ENCODE assay signal across 15 cellular contexts in the genomic region with DNA sequence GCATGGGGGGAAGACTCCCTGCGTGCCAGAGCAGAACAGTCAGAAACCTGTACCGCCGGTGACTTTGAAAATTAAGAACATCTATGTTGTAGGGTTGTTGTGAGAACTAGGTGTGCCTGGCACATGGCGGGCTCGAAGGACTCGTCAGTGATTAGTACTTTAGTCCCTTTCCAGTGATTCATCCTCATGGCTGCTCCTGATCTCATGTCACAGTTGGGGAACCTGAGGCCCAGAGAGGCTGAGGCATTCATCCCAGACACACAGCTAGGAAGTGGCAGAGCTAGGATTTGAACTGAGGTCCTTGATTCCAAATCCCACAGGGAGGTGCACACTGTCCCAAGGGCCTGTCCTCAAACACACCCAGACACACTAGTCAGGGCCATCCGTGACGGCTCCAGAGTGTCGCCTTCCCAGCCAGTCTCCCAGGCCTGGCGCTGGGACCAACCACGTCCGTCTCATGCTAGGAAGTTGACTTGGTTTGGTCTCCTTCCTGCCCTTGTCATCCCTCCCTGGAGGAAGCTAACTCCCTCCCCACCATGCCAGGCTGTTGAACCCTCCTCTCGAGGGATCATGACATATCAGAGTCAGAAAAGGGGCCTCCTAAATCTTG. TPM values are rescaled to one million over a fixed set of nuclear protein-coding genes. Genes with fewer than 3 reads are reported as not detected.
DNase-seq lines count a peak whose midpoint lies in the region; ATAC-seq and TF ChIP-seq lines count a peak whose summit lies in the region.
"Had no signal": no experiment of that assay in that cellular context is flagged by ENCODE, and none has a peak within 500 bp of the region (broad histone marks: within the 10 kb centered on the region; RNA-seq: fewer than 3 reads in every experiment).

No MANE protein-coding gene starts in this region.

- TF ChIP-seq EP300 in sigmoid colon (IDR thresholded peaks at IDR 0.05): no peak

- peaks cover 46 to 54% (median 52%) of the 10 kb centered on the region in 10 experiments for H3K4me1 ChIP-seq in BLaER1 treated with 17β-estradiol and CSF1 and Interleukin-3, amounts not matched to agents 10 nM and 100 nM
- H3K4me1 ChIP-seq in adrenal gland (replicated peaks in 1 of 2): peaks cover 14 to 43% of the 10 kb centered on the region in 2 donors
- H3K4me1 ChIP-seq in right lobe of liver: peaks cover 2 to 36% (median 3%) of the 10 kb centered on the region in 4 donors
- H3K4me1 ChIP-seq in smooth muscle cell (ENCODE audit: low read depth): peaks cover 25% of the 10 kb centered on the region
- peaks cover 0 to 34% (median 27%) of the 10 kb centered on the region in 4 donors for H3K4me1 ChIP-seq in sigmoid colon

- DNase-seq in adrenal gland: peak in 3 of 7 donors; percentile 45 to 68 (median 67)
- peak in 1 of 3 donors; percentile 45 for DNase-seq in right lobe of liver
- DNase-seq in smooth muscle cell (lab: John Stamatoyannopoulos, UW; ENCODE audit: unreplicated experiment): no peak
- DNase-seq in sigmoid colon: no peak
- no peak for DNase-seq in NCI-H345 treated with DMSO at 0.1 percent for 48 hours (lab: John Stamatoyannopoulos, UW; ENCODE audit: unreplicated experiment)
- DNase-seq in GM10248 (ENCODE audit: extremely low spot score): no peak
- DNase-seq: activated CD4-positive, alpha-beta T cell treated with anti-CD3 and anti-CD28 coated beads for 48 hours; activated T-cell treated with anti-CD3 and anti-CD28 coated beads, Interleukin-2, amount 50 U/mL, for 4 hours; foreskin keratinocyte; NCI-H1694; NCI-H510A treated with DMSO at 0.1 percent for 48 hours; T-helper 2 cell had no signal

- CTCF ChIA-PET in GM10248 (lab: Yijun Ruan, JAX): interaction anchor here (1.4 kb wide), 1 partner anchor 141 kb away, joined by 3 read pairs; no protein-coding TSS in a partner anchor

- H3F3A ChIP-seq in smooth muscle cell (ENCODE audit: low read depth): peaks cover 53% of the 10 kb centered on the region

- peak overlapping the region in 1 of 10 experiments; percentile 16; a peak in 1 of 20 replicates for H3K4me3 ChIP-seq in BLaER1 treated with 17β-estradiol and CSF1 and Interleukin-3, amounts not matched to agents 10 nM and 100 nM
- H3K4me3 ChIP-seq in adrenal gland (no peak overlapping the region), right lobe of liver (no peak overlapping the region), smooth muscle cell (no peak overlapping the region), sigmoid colon (no peak overlapping the region)

- no peak overlapping the region for H3K9ac ChIP-seq in BLaER1 treated with 17β-estradiol and CSF1 and Interleukin-3, amounts not matched to agents 10 nM and 100 nM
- H3K9ac ChIP-seq in smooth muscle cell (ENCODE audit: low read depth): no peak overlapping the region

- H3K4me2 ChIP-seq in BLaER1 treated with 17β-estradiol and CSF1 and Interleukin-3, amounts not matched to agents 10 nM and 100 nM: peak overlapping the region; percentile 69 to 94 (median 86)
- H3K4me2 ChIP-seq in smooth muscle cell: peak overlapping the region; percentile 59

- POLR2A ChIA-PET in GM10248 (lab: Yijun Ruan, JAX): no interaction called here

- no peak overlapping the region for H2AFZ ChIP-seq in smooth muscle cell (ENCODE audit: low read depth)

- H3K27ac ChIP-seq in BLaER1 treated with 17β-estradiol and CSF1 and Interleukin-3, amounts not matched to agents 10 nM and 100 nM: peak overlapping the region in 2 of 11 experiments; percentile 12 to 22; a peak in 2 of 22 replicates
- H3K27ac ChIP-seq in adrenal gland (peak overlapping the region in 4 of 5 donors; percentile 43 to 92 (median 58)), right lobe of liver (peak overlapping the region in 2 of 3 donors; percentile 18 to 59), smooth muscle cell (ENCODE audit: low read depth) (peak overlapping the region; percentile 76), sigmoid colon (peak overlapping the region in 1 of 4 donors; percentile 74)
- H3K27ac ChIP-seq: foreskin keratinocyte had no signal

- H3K79me2 ChIP-seq in smooth muscle cell (ENCODE audit: low read depth): peaks cover 97% of the 10 kb centered on the region

- peaks cover 2 to 10% (median 4%) of the 10 kb centered on the region in 11 experiments for H3K9me3 ChIP-seq in BLaER1 treated with 17β-estradiol and CSF1 and Interleukin-3, amounts not matched to agents 10 nM and 100 nM (replicated peaks in 1 of 11)
- H3K9me3 ChIP-seq in adrenal gland (replicated peaks in 1 of 3): peaks cover 0 to 2% (median 0%) of the 10 kb centered on the region in 3 donors
- no peaks in the 10 kb centered on the region for H3K9me3 ChIP-seq in right lobe of liver
- H3K9me3 ChIP-seq in smooth muscle cell (replicated peaks; ENCODE audit: low read depth): no peaks in the 10 kb centered on the region
- H3K9me3 ChIP-seq in sigmoid colon: no peaks in the 10 kb centered on the region

- TF ChIP-seq CTCF in adrenal gland (IDR thresholded peaks at IDR 0.05) (no peak), right lobe of liver (IDR thresholded peaks at IDR 0.05) (no peak), smooth muscle cell (IDR thresholded peaks at IDR 0.05; ENCODE audit: borderline replicate concordance, insufficient read depth, poor library complexity, severe bottlenecking) (no peak), sigmoid colon (IDR thresholded peaks at IDR 0.05) (no peak), GM10248 (IDR thresholded peaks at IDR 0.05; ENCODE audit: control extremely low read depth, extremely low read depth, low read depth, missing control alignments) (no peak)

- H3K27me3 ChIP-seq in BLaER1 treated with 17β-estradiol and CSF1 and Interleukin-3, amounts not matched to agents 10 nM and 100 nM: peaks cover 0 to 5% (median 0%) of the 10 kb centered on the region in 11 experiments; a peak in 1 of 22 replicates
- H3K27me3 ChIP-seq in adrenal gland (no peaks in the 10 kb centered on the region), right lobe of liver (no peaks in the 10 kb centered on the region), smooth muscle cell (ENCODE audit: low read depth) (no peaks in the 10 kb centered on the region), sigmoid colon (no peaks in the 10 kb centered on the region)

- H3K36me3 ChIP-seq in BLaER1 treated with 17β-estradiol and CSF1 and Interleukin-3, amounts not matched to agents 10 nM and 100 nM: peaks cover 0 to 18% (median 0%) of the 10 kb centered on the region in 11 experiments; a peak in 8 of 22 replicates
- H3K36me3 ChIP-seq in adrenal gland (replicated peaks in 1 of 2): no peaks in the 10 kb centered on the region
- H3K36me3 ChIP-seq in right lobe of liver: no peaks in the 10 kb centered on the region
- no peaks in the 10 kb centered on the region for H3K36me3 ChIP-seq in smooth muscle cell (ENCODE audit: low read depth)
- H3K36me3 ChIP-seq in sigmoid colon: no peaks in the 10 kb centered on the region

- 70 to 80% (median 77%) methylated on average over 10 to 13 of the region's 13 CpGs for WGBS in adrenal gland, 4 donors
- 90% methylated on average over 3 of the region's 13 CpGs for WGBS in right lobe of liver (ENCODE audit: insufficient coverage, low coverage, low lambda C conversion rate, missing lambda C conversion rate)
- WGBS in smooth muscle cell (ENCODE audit: low lambda C conversion rate): 68% methylated on average over 13 of the region's 13 CpGs
- 83 to 86% methylated on average over 13 of the region's 13 CpGs for WGBS in sigmoid colon, 2 donors

- intact Hi-C loops in adrenal gland (cut with DNase I): no loop called here
- intact Hi-C loops in right lobe of liver (cut with DNase I): loop anchor here in 1 of 2 donors (10.0 kb wide), 1 partner anchor 56 kb away; the partner anchor contains the start of gene SMAD6
- intact Hi-C loops in sigmoid colon (cut with DNase I): no loop called here

- no peak for TF ChIP-seq POLR2A in adrenal gland (IDR thresholded peaks at IDR 0.05)
- TF ChIP-seq POLR2A in right lobe of liver (IDR thresholded peaks at IDR 0.05): no peak
- TF ChIP-seq POLR2A in sigmoid colon (IDR thresholded peaks at IDR 0.05): no peak

- peaks cover 0 to 100% (median 0%) of the 10 kb centered on the region in 11 experiments; a peak in 9 of 22 replicates for H4K20me1 ChIP-seq in BLaER1 treated with 17β-estradiol and CSF1 and Interleukin-3, amounts not matched to agents 10 nM and 100 nM
- H4K20me1 ChIP-seq in smooth muscle cell (ENCODE audit: low read depth): peaks cover 100% of the 10 kb centered on the region

- ATAC-seq in right lobe of liver (peak; percentile 32 to 52 (median 42)), HG02763 (IDR thresholded peaks at IDR 0.05; ENCODE audit: unreplicated experiment) (no peak)
- ATAC-seq: activated T-cell treated with anti-CD3 and anti-CD28 coated beads, Interleukin-2, amount 50 U/mL, for 4 hours; foreskin keratinocyte; naive thymus-derived CD8-positive, alpha-beta T cell had no signal

RNA-seq across cellular contexts. Expression of gene SMAD6, which starts 58.4 kb away (rescaled TPM):
- 10 to 100 TPM in 4 of 8 donors, 1 to 10 TPM in 4; 5.7 to 31.9 (median 9.5) TPM for total RNA-seq in adrenal gland
- polyA plus RNA-seq in adrenal gland: 1 to 10 TPM; 1.9 to 7.0 (median 2.7) TPM
- 10 to 100 TPM; 10.5 to 17.2 (median 12.3) TPM for total RNA-seq in right lobe of liver
- total RNA-seq in smooth muscle cell: 41.6 and 42.6 TPM in 2 replicates
- polyA plus RNA-seq in smooth muscle cell: 37.9 and 44.0 TPM in 2 replicates
- 1 to 10 TPM; 4.8 to 8.0 (median 5.8) TPM for total RNA-seq in sigmoid colon
- 1 to 10 TPM; 1.8 to 9.2 (median 1.8) TPM for polyA plus RNA-seq in sigmoid colon
- total RNA-seq: foreskin keratinocyte had no signal
- polyA plus RNA-seq: naive thymus-derived CD8-positive, alpha-beta T cell had no signal
